Comparison of ENCODE assay signal across 13 cellular contexts in genomic region chr20:51388227-51388626, GRCh38.
DNase-seq lines count a peak whose midpoint lies in the region; ATAC-seq, FAIRE-seq and TF ChIP-seq lines count a peak whose summit lies in the region.
"Had no signal": no experiment of that assay in that cellular context is flagged by ENCODE, and none has a peak within 500 bp of the region (broad histone marks: within the 10 kb centered on the region; RNA-seq: fewer than 3 reads in every experiment).

No MANE protein-coding gene starts in this region.

- H3K27ac Mint-ChIP-seq in stimulated activated naive CD8-positive, alpha-beta T cell treated with anti-CD3 and anti-CD28 coated beads, Interleukin-15, Interleukin-2, amounts not matched to agents 100 ng/mL and 50 ng/mL, for 24 hours: peak overlapping the region; percentile 72

- H3K9me3 Mint-ChIP-seq in stimulated activated naive CD8-positive, alpha-beta T cell treated with anti-CD3 and anti-CD28 coated beads, Interleukin-15, Interleukin-2, amounts not matched to agents 100 ng/mL and 50 ng/mL, for 24 hours: no peaks in the 10 kb centered on the region

- no peak overlapping the region for H3K4me3 Mint-ChIP-seq in stimulated activated naive CD8-positive, alpha-beta T cell treated with anti-CD3 and anti-CD28 coated beads, Interleukin-15, Interleukin-2, amounts not matched to agents 100 ng/mL and 50 ng/mL, for 24 hours

- H3K36me3 Mint-ChIP-seq in stimulated activated naive CD8-positive, alpha-beta T cell treated with anti-CD3 and anti-CD28 coated beads, Interleukin-15, Interleukin-2, amounts not matched to agents 100 ng/mL and 50 ng/mL, for 24 hours (ENCODE audit: low read depth): peaks cover 72% of the 10 kb centered on the region

- no peak for DNase-seq in stimulated activated naive CD8-positive, alpha-beta T cell treated with anti-CD3 and anti-CD28 coated beads, Interleukin-15, Interleukin-2, amounts not matched to agents 100 U/mL and 50 U/mL, for 24 hours
- DNase-seq in RKO (ENCODE audit: low spot score) (peak; percentile 32), endothelial cell of umbilical vein (ENCODE audit: low read depth, low spot score) (peak; percentile 59), gastrocnemius medialis (no peak)
- no peak for DNase-seq in activated CD4-positive, alpha-beta T cell treated with anti-CD3 and anti-CD28 coated beads for 48 hours
- DNase-seq: NCI-H2081; NK-92 treated with Interleukin-12 subunit alpha and Interleukin-12 subunit beta, amount 100 ng/mL, for 24 hours; stimulated activated CD4-positive, alpha-beta T cell treated with anti-CD3 and anti-CD28 coated beads, Interleukin-4, amount 100 ng/mL, for 24 hours; stimulated activated naive CD4-positive, alpha-beta T cell treated with Interleukin-2 at 50 U/mL for 16 hours had no signal

- no peaks in the 10 kb centered on the region for H3K79me2 ChIP-seq in endothelial cell of umbilical vein (ENCODE audit: control insufficient read depth, insufficient read depth, low read length)

- H3K4me1 ChIP-seq in endothelial cell of umbilical vein (ENCODE audit: control insufficient read depth, extremely low read depth, insufficient read depth, low read length) (peaks cover 59% of the 10 kb centered on the region), gastrocnemius medialis (peaks cover 30 to 38% of the 10 kb centered on the region in 2 donors)

- no peak for TF ChIP-seq CTCF in endothelial cell of umbilical vein (IDR thresholded peaks at IDR 0.05; ENCODE audit: extremely low read depth in 1 of 2, insufficient read depth in 1 of 2, low read depth in 1 of 2, low read length in 2 of 2)
- no peak for TF ChIP-seq CTCF in gastrocnemius medialis (IDR thresholded peaks at IDR 0.05 in 4 of 5, conservative IDR thresholded peaks at IDR 0.05 in 1 of 5)

- peak; percentile 31 for FAIRE-seq in endothelial cell of umbilical vein (lab: Jason Lieb, UNC)

- H3K27me3 Mint-ChIP-seq in stimulated activated naive CD8-positive, alpha-beta T cell treated with anti-CD3 and anti-CD28 coated beads, Interleukin-15, Interleukin-2, amounts not matched to agents 100 ng/mL and 50 ng/mL, for 24 hours: no peaks in the 10 kb centered on the region

- no peaks in the 10 kb centered on the region for H3K9me1 ChIP-seq in endothelial cell of umbilical vein (replicated peaks; ENCODE audit: control insufficient read depth, extremely low read depth, insufficient read depth, low read length)

- H3K4me1 Mint-ChIP-seq in stimulated activated naive CD8-positive, alpha-beta T cell treated with anti-CD3 and anti-CD28 coated beads, Interleukin-15, Interleukin-2, amounts not matched to agents 100 ng/mL and 50 ng/mL, for 24 hours (ENCODE audit: low read depth): peaks cover 82% of the 10 kb centered on the region

- CTCF ChIA-PET in endothelial cell of umbilical vein (lab: Charles Lee): interaction anchor here (0.8 to 4.0 kb wide), 11 partner anchors 8 to 401 kb away, joined by 3 to 139 read pairs (median 6); partner anchors contain the start of gene NFATC2

- H3K36me3 ChIP-seq in endothelial cell of umbilical vein (ENCODE audit: control insufficient read depth in 2 of 2, extremely low read depth in 1 of 2, insufficient read depth in 2 of 2, low read length in 2 of 2): no peaks in the 10 kb centered on the region
- H3K36me3 ChIP-seq in gastrocnemius medialis: no peaks in the 10 kb centered on the region

- no peak for TF ChIP-seq POLR2A in endothelial cell of umbilical vein (IDR thresholded peaks at IDR 0.05; ENCODE audit: low read depth, low read length)
- TF ChIP-seq POLR2A in gastrocnemius medialis (IDR thresholded peaks at IDR 0.05): no peak

- peak overlapping the region; percentile 40 for H3K9ac ChIP-seq in endothelial cell of umbilical vein (replicated peaks; ENCODE audit: extremely low read depth, insufficient read depth, low read length)

- peak overlapping the region; percentile 61 for H3K4me2 ChIP-seq in endothelial cell of umbilical vein (ENCODE audit: insufficient read depth, low read length)

- H3K27me3 ChIP-seq in endothelial cell of umbilical vein (ENCODE audit: control insufficient read depth in 2 of 2, insufficient read depth in 2 of 2, low read length in 2 of 2) (no peaks in the 10 kb centered on the region), gastrocnemius medialis (no peaks in the 10 kb centered on the region)

- H4K20me1 ChIP-seq in endothelial cell of umbilical vein (replicated peaks; ENCODE audit: control insufficient read depth, extremely low read depth, insufficient read depth, low read length): no peaks in the 10 kb centered on the region

- BruUV-seq in endothelial cell of umbilical vein (replicated peaks; lab: Mats Ljungman, UMichigan): no TSS peak

- intact Hi-C loops in endothelial cell of umbilical vein (cut with micrococcal nuclease): loop anchor here (5.0 kb wide), 1 partner anchor 104 kb away; no protein-coding TSS in a partner anchor
- intact Hi-C loops in gastrocnemius medialis (cut with DNase I; ENCODE audit: low total_unique reads): no loop called here

- POLR2A ChIA-PET in endothelial cell of umbilical vein (lab: Charles Lee): interaction anchor here (0.8 kb wide), 1 partner anchor 13 kb away, joined by 4 read pairs; no protein-coding TSS in a partner anchor

- no peaks in the 10 kb centered on the region for H3K9me3 ChIP-seq in endothelial cell of umbilical vein (replicated peaks; ENCODE audit: control insufficient read depth, insufficient read depth, low read length)
- H3K9me3 ChIP-seq in gastrocnemius medialis: no peaks in the 10 kb centered on the region

- H3K27ac ChIP-seq in endothelial cell of umbilical vein (ENCODE audit: insufficient read depth, low read depth, low read length) (peak overlapping the region; percentile 63), gastrocnemius medialis (peak overlapping the region in 1 of 4 donors; percentile 64)
- H3K27ac ChIP-seq: C4-2B had no signal

- no peak for ATAC-seq in stimulated activated naive CD8-positive, alpha-beta T cell treated with anti-CD3 and anti-CD28 coated beads, Interleukin-15, Interleukin-2, amounts not matched to agents 100 U/mL and 50 U/mL, for 24 hours
- no peak for ATAC-seq in activated CD4-positive, CD25-positive, alpha-beta regulatory T cell treated with anti-CD3 and anti-CD28 coated beads, Interleukin-2, amount 50 U/mL, for 24 hours
- no peak for ATAC-seq in gastrocnemius medialis
- no peak for ATAC-seq in HG03432 (IDR thresholded peaks at IDR 0.05; ENCODE audit: unreplicated experiment)

- H3K4me3 ChIP-seq in endothelial cell of umbilical vein (replicated peaks in 1 of 3; ENCODE audit: insufficient read depth in 1 of 3, low read depth in 1 of 3, low read length in 3 of 3) (no peak overlapping the region), gastrocnemius medialis (no peak overlapping the region)

- in situ Hi-C loops in gastrocnemius medialis (cut with MboI; ENCODE audit: low sequenced_read_pairs in 4 of 4): no loop called here

- dilution Hi-C loops in endothelial cell of umbilical vein (cut with MboI; ENCODE audit: extremely low pct_ligation_motif_present, low sequenced_read_pairs): no loop called here

- no peak overlapping the region for H2AFZ ChIP-seq in endothelial cell of umbilical vein (ENCODE audit: low read depth, low read length)

TF ChIP-seq in endothelial cell of umbilical vein, 7 proteins besides CTCF, POLR2A, EP300 and RAD21:
- no peak for TF ChIP-seq MYC (IDR thresholded peaks at IDR 0.05; ENCODE audit: low read depth, low read length)
- no peak for TF ChIP-seq JUN (IDR thresholded peaks at IDR 0.05; ENCODE audit: borderline replicate concordance, insufficient read depth, insufficient read length, low read depth)
- peak; percentile 18 for TF ChIP-seq GATA2 (IDR thresholded peaks at IDR 0.05; ENCODE audit: insufficient read depth, insufficient read length, low read depth, low read length)
- TF ChIP-seq FOS (IDR thresholded peaks at IDR 0.05; ENCODE audit: borderline replicate concordance, insufficient read depth, low read length): peak; percentile 70

Comparison
In these comparisons a context has a peak if more than half of its experiments do, and no peak if none do; other contexts are left out.
1. DNase-seq: peak in RKO (single experiment) and endothelial cell of umbilical vein (single experiment); none in stimulated activated naive CD8-positive, alpha-beta T cell treated with anti-CD3 and anti-CD28 coated beads, Interleukin-15, Interleukin-2, amounts not matched to agents 100 U/mL and 50 U/mL, for 24 hours (single experiment), gastrocnemius medialis (0 of 2) and activated CD4-positive, alpha-beta T cell treated with anti-CD3 and anti-CD28 coated beads for 48 hours (single experiment).